8 cellular contexts compared by ENCODE assay signal in genomic region chr15:72141171-72142084, GRCh38. TPM values are rescaled to one million over a fixed set of nuclear protein-coding genes. Genes with fewer than 3 reads are reported as not detected.
DNase-seq lines count a peak whose midpoint lies in the region; ATAC-seq, FAIRE-seq and TF ChIP-seq lines count a peak whose summit lies in the region.

No MANE protein-coding gene starts in this region.

- H3K79me2 ChIP-seq in mammary epithelial cell (ENCODE audit: insufficient read depth, low read length), result no peaks in the 10 kb centered on the region
- H3K79me2 ChIP-seq in PC-9 (ENCODE audit: low read depth), result no peaks in the 10 kb centered on the region

- H3K9me2 ChIP-seq in PC-9 (ENCODE audit: insufficient read depth), result no peaks in the 10 kb centered on the region

- in situ Hi-C loops in mammary epithelial cell (cut with MboI; ENCODE audit: low sequenced_read_pairs in 2 of 2), result no loop called here

- BruUV-seq in mammary epithelial cell (replicated peaks; lab: Mats Ljungman, UMichigan) (no TSS peak), PC-9 (replicated peaks; lab: Mats Ljungman, UMichigan) (no TSS peak)

- H3K4me3 ChIP-seq in mammary epithelial cell (replicated peaks in 1 of 3; ENCODE audit: insufficient read depth in 1 of 3, low read depth in 2 of 3, low read length in 3 of 3) (no peak overlapping the region), PC-9 (no peak overlapping the region)

- no peaks in the 10 kb centered on the region for H3K4me1 ChIP-seq in mammary epithelial cell (ENCODE audit: insufficient read depth, low read length)
- H3K4me1 ChIP-seq in PC-9 (replicated peaks; ENCODE audit: insufficient read depth), result no peaks in the 10 kb centered on the region

- WGBS in mammary epithelial cell (ENCODE audit: low coverage, missing lambda C conversion rate), result 62% methylated on average over 4 of the region's 4 CpGs

- no peaks in the 10 kb centered on the region for H3F3A ChIP-seq in PC-9 (ENCODE audit: insufficient read depth, low read depth)

- no peak overlapping the region for H3K9ac ChIP-seq in mammary epithelial cell (ENCODE audit: insufficient read depth, low read length)

- TF ChIP-seq CTCF in mammary epithelial cell (conservative IDR thresholded peaks at IDR 0.05 in 1 of 2, IDR thresholded peaks at IDR 0.05 in 1 of 2; ENCODE audit: extremely low read depth in 1 of 2, insufficient read depth in 1 of 2, low read depth in 1 of 2, low read length in 2 of 2) (no peak), PC-9 (conservative IDR thresholded peaks at IDR 0.05) (no peak)

- CTCF ChIA-PET in mammary epithelial cell (lab: Charles Lee; ENCODE audit: low non-redundant PET) (no interaction called here), PC-9 (lab: Charles Lee) (no interaction called here)

- H3K9me3 ChIP-seq in mammary epithelial cell (replicated peaks; ENCODE audit: insufficient read depth, low read length) (no peaks in the 10 kb centered on the region), PC-9 (ENCODE audit: insufficient read depth, low read depth) (no peaks in the 10 kb centered on the region)

- no peaks in the 10 kb centered on the region for H3K36me3 ChIP-seq in mammary epithelial cell (ENCODE audit: insufficient read depth, low read length)
- H3K36me3 ChIP-seq in PC-9 (ENCODE audit: low read depth), result no peaks in the 10 kb centered on the region

- intact Hi-C loops in left ventricle myocardium superior (cut with micrococcal nuclease), result no loop called here
- intact Hi-C loops in mammary epithelial cell (cut with micrococcal nuclease), result no loop called here
- intact Hi-C loops in PC-9 (cut with micrococcal nuclease; ENCODE audit: unreplicated experiment), result no loop called here

- peak; percentile 98 for FAIRE-seq in GM12892 (lab: Jason Lieb, UNC)

- H4K20me1 ChIP-seq in mammary epithelial cell (ENCODE audit: insufficient read depth, low read length), result no peaks in the 10 kb centered on the region
- H4K20me1 ChIP-seq in PC-9 (ENCODE audit: insufficient read depth), result no peaks in the 10 kb centered on the region

- peak; percentile 68 for DNase-seq in GM12892 (ENCODE audit: insufficient read length)
- no peak for DNase-seq in left ventricle myocardium superior
- DNase-seq in mesenteric fat pad (ENCODE audit: low spot score), result no peak
- no peak for DNase-seq in SW480 (ENCODE audit: low spot score)
- no peak for DNase-seq in mammary epithelial cell
- DNase-seq in PC-9, result no peak

- H2AFZ ChIP-seq in mammary epithelial cell (ENCODE audit: low read depth, low read length) (no peak overlapping the region), PC-9 (no peak overlapping the region)

- POLR2A ChIA-PET in PC-9 (lab: Charles Lee; ENCODE audit: unreplicated experiment), result no interaction called here

- H3K27ac ChIP-seq in mammary epithelial cell (ENCODE audit: insufficient read depth, low read depth, low read length) (no peak overlapping the region), PC-9 (no peak overlapping the region)

- H3K27me3 ChIP-seq in mammary epithelial cell (ENCODE audit: insufficient read depth, low read length) (no peaks in the 10 kb centered on the region), PC-9 (ENCODE audit: insufficient read depth, low read depth) (no peaks in the 10 kb centered on the region)

- dilution Hi-C loops in mammary epithelial cell (cut with HindIII; ENCODE audit: low sequenced_read_pairs), result no loop called here

- H3K4me2 ChIP-seq in mammary epithelial cell (ENCODE audit: insufficient read depth, low read depth, low read length), result no peak overlapping the region
- no peak overlapping the region for H3K4me2 ChIP-seq in PC-9

- TF ChIP-seq POLR2A in GM12892 (IDR thresholded peaks at IDR 0.05; ENCODE audit: low read depth, low read length), result no peak

- ATAC-seq in GM21515 (IDR thresholded peaks at IDR 0.05; ENCODE audit: unreplicated experiment) (peak; percentile 99), HG03558 (IDR thresholded peaks at IDR 0.05; ENCODE audit: extremely low read depth, unreplicated experiment) (peak; percentile 97), left ventricle myocardium superior (peak; percentile 74)

RNA-seq across cellular contexts. Expression of gene SENP8, which starts 23.2 kb away (rescaled TPM):
- polyA plus RNA-seq in GM12892 (2012; ENCODE audit: missing spikeins), result 3.7 TPM
- total RNA-seq in left ventricle myocardium superior (6.3 TPM), mesenteric fat pad (1.5 TPM), mammary epithelial cell (1 to 10 TPM; 2.7 to 4.0 TPM), PC-9 (2021) (1.9 and 3.8 TPM in 2 replicates)
- polyA plus RNA-seq in mammary epithelial cell, result 2.0 TPM
- polyA minus RNA-seq in mammary epithelial cell, result not detected

RNA-seq across cellular contexts. Expression of gene MYO9A, which starts 23.5 kb away (rescaled TPM):
- polyA plus RNA-seq in GM12892 (2012; ENCODE audit: missing spikeins), result 7.3 TPM
- total RNA-seq in left ventricle myocardium superior, result 29.7 TPM
- 47.1 TPM for total RNA-seq in mesenteric fat pad
- 10 to 100 TPM; 43.2 to 55.2 TPM for total RNA-seq in mammary epithelial cell
- polyA plus RNA-seq in mammary epithelial cell, result 8.7 TPM
- polyA minus RNA-seq in mammary epithelial cell, result 187 TPM
- total RNA-seq in PC-9 (2021), result 34.0 and 37.3 TPM in 2 replicates

RNA-seq across cellular contexts. Expression of gene GRAMD2A, which starts 56.2 kb away (rescaled TPM):
- not detected for polyA plus RNA-seq in GM12892 (2012; ENCODE audit: missing spikeins)
- not detected for total RNA-seq in left ventricle myocardium superior
- not detected for total RNA-seq in mesenteric fat pad
- total RNA-seq in mammary epithelial cell, result 10 to 100 TPM; 16.0 to 45.0 TPM
- polyA plus RNA-seq in mammary epithelial cell, result 13.0 TPM
- polyA minus RNA-seq in mammary epithelial cell, result 14.2 TPM
- 48.5 and 60.2 TPM in 2 replicates for total RNA-seq in PC-9 (2021)

Comparison
In these comparisons a context has a peak if more than half of its experiments do, and no peak if none do; other contexts are left out.
1. RNA of gene GRAMD2A, which starts 56.2 kb away (total RNA-seq): 48.5 to 60.2 TPM in PC-9 and 16.0 to 45.0 TPM in mammary epithelial cell; not detected in mesenteric fat pad (single experiment) and not detected in left ventricle myocardium superior (single experiment); every median in the first group is over 10 times any median in the second.
2. Peak in every context shown above with its lines, with median percentiles within 50 percentile points of each other: ATAC-seq.